9 cellular contexts compared by ENCODE assay signal in genomic region chr9:6068983-6069382, GRCh38. TPM values are rescaled to one million over a fixed set of nuclear protein-coding genes. Genes with fewer than 3 reads are reported as not detected.
DNase-seq lines count a peak whose midpoint lies in the region; ATAC-seq lines count a peak whose summit lies in the region.
"Had no signal": no experiment of that assay in that cellular context is flagged by ENCODE, and none has a peak within 500 bp of the region (broad histone marks: within the 10 kb centered on the region; RNA-seq: fewer than 3 reads in every experiment).

No MANE protein-coding gene starts in this region.

- peaks cover 19% of the 10 kb centered on the region for H3K4me1 Mint-ChIP-seq in activated CD8-positive, alpha-beta memory T cell treated with anti-CD3 and anti-CD28 coated beads, Interleukin-2, amount 10 ng/mL, durations not matched to agents 7 days and 5 days
- H3K4me1 Mint-ChIP-seq in T-helper 1 cell treated with Interleukin-12 subunit alpha and Interleukin-12 subunit beta and Interleukin-4 antibody, amounts not matched to agents 30 μg/mL and 1 μg/mL, for 36 hours (ENCODE audit: low read depth): peaks cover 17% of the 10 kb centered on the region

- H3K27me3 Mint-ChIP-seq in activated CD8-positive, alpha-beta memory T cell treated with anti-CD3 and anti-CD28 coated beads, Interleukin-2, amount 10 ng/mL, durations not matched to agents 7 days and 5 days: no peaks in the 10 kb centered on the region
- H3K27me3 Mint-ChIP-seq in T-helper 1 cell treated with Interleukin-12 subunit alpha and Interleukin-12 subunit beta and Interleukin-4 antibody, amounts not matched to agents 30 μg/mL and 1 μg/mL, for 36 hours (ENCODE audit: low read depth): no peaks in the 10 kb centered on the region

- peaks cover 5% of the 10 kb centered on the region for H3K9me3 Mint-ChIP-seq in activated CD8-positive, alpha-beta memory T cell treated with anti-CD3 and anti-CD28 coated beads, Interleukin-2, amount 10 ng/mL, durations not matched to agents 7 days and 5 days (ENCODE audit: low read depth)
- peaks cover 42% of the 10 kb centered on the region for H3K9me3 Mint-ChIP-seq in T-helper 1 cell treated with Interleukin-12 subunit alpha and Interleukin-12 subunit beta and Interleukin-4 antibody, amounts not matched to agents 30 μg/mL and 1 μg/mL, for 36 hours

- peak overlapping the region; percentile 20 for H3K4me3 Mint-ChIP-seq in activated CD8-positive, alpha-beta memory T cell treated with anti-CD3 and anti-CD28 coated beads, Interleukin-2, amount 10 ng/mL, durations not matched to agents 7 days and 5 days
- H3K4me3 Mint-ChIP-seq in T-helper 1 cell treated with Interleukin-12 subunit alpha and Interleukin-12 subunit beta and Interleukin-4 antibody, amounts not matched to agents 30 μg/mL and 1 μg/mL, for 36 hours: peak overlapping the region; percentile 78

- H3K27ac Mint-ChIP-seq in activated CD8-positive, alpha-beta memory T cell treated with anti-CD3 and anti-CD28 coated beads, Interleukin-2, amount 10 ng/mL, durations not matched to agents 7 days and 5 days: peak overlapping the region; percentile 78
- peak overlapping the region; percentile 96 for H3K27ac Mint-ChIP-seq in T-helper 1 cell treated with Interleukin-12 subunit alpha and Interleukin-12 subunit beta and Interleukin-4 antibody, amounts not matched to agents 30 μg/mL and 1 μg/mL, for 36 hours

- peak; percentile 99 for ATAC-seq in activated CD8-positive, alpha-beta memory T cell treated with anti-CD3 and anti-CD28 coated beads, Interleukin-2, amount 10 ng/mL, durations not matched to agents 7 days and 5 days
- peak; percentile 94 for ATAC-seq in HG03045 (IDR thresholded peaks at IDR 0.05; ENCODE audit: unreplicated experiment)
- ATAC-seq in stimulated activated naive CD8-positive, alpha-beta T cell treated with anti-CD3 and anti-CD28 coated beads, Interleukin-15, Interleukin-2, amounts not matched to agents 100 U/mL and 50 U/mL, for 24 hours: peak; percentile 88

- CTCF ChIA-PET in activated CD8-positive, alpha-beta memory T cell treated with anti-CD3 and anti-CD28 coated beads, Interleukin-2, amount 10 ng/mL, durations not matched to agents 7 days and 5 days (lab: Charles Lee): interaction anchor here (0.6 to 2.8 kb wide), 4 partner anchors 15 to 1286 kb away, joined by 3 to 11 read pairs (median 6); no protein-coding TSS in a partner anchor

- H3K36me3 Mint-ChIP-seq in activated CD8-positive, alpha-beta memory T cell treated with anti-CD3 and anti-CD28 coated beads, Interleukin-2, amount 10 ng/mL, durations not matched to agents 7 days and 5 days: peaks cover 19% of the 10 kb centered on the region
- H3K36me3 Mint-ChIP-seq in T-helper 1 cell treated with Interleukin-12 subunit alpha and Interleukin-12 subunit beta and Interleukin-4 antibody, amounts not matched to agents 30 μg/mL and 1 μg/mL, for 36 hours (ENCODE audit: low read depth): peaks cover 24% of the 10 kb centered on the region

- DNase-seq in activated CD8-positive, alpha-beta memory T cell treated with anti-CD3 and anti-CD28 coated beads, Interleukin-2, amount 10 ng/mL, durations not matched to agents 7 days and 5 days: peak; percentile 58
- DNase-seq in activated CD8-positive, alpha-beta memory T cell treated with anti-CD3 and anti-CD28 coated beads, Interleukin-2, amount 50 U/mL, for 48 hours: no peak
- no peak for DNase-seq in stimulated activated naive CD8-positive, alpha-beta T cell treated with anti-CD3 and anti-CD28 coated beads, Interleukin-15, Interleukin-2, amounts not matched to agents 100 U/mL and 50 U/mL, for 24 hours
- DNase-seq in NCI-H1105 (lab: John Stamatoyannopoulos, UW): no peak
- no peak for DNase-seq in EL
- DNase-seq in NK-92 (lab: John Stamatoyannopoulos, UW; ENCODE audit: unreplicated experiment): no peak
- DNase-seq: NCI-H146 had no signal

RNA-seq across cellular contexts. Expression of gene RANBP6, which starts 53.6 kb away (rescaled TPM):
- total RNA-seq in activated CD8-positive, alpha-beta memory T cell treated with anti-CD3 and anti-CD28 coated beads, Interleukin-2, amount 10 ng/mL, durations not matched to agents 7 days and 5 days: 10 to 100 TPM; 18.8 to 24.0 TPM
